ENCODE assay signal across 8 cellular contexts in genomic region chr15:66566963-66567531, GRCh38. TPM values are rescaled to one million over a fixed set of nuclear protein-coding genes. Genes with fewer than 3 reads are reported as not detected.
DNase-seq lines count a peak whose midpoint lies in the region; ATAC-seq and TF ChIP-seq lines count a peak whose summit lies in the region.

No MANE protein-coding gene starts in this region.

- H3K36me3 Mint-ChIP-seq in activated T-cell treated with anti-CD3 and anti-CD28 coated beads, Interleukin-2, amount 50 U/mL, for 72 hours (ENCODE audit: insufficient read depth in 2 of 2): no peaks in the 10 kb centered on the region

- H3K27me3 ChIP-seq in Panc1 (ENCODE audit: control insufficient read depth, insufficient read depth, low read length) (no peaks in the 10 kb centered on the region), osteoblast (ENCODE audit: insufficient read depth, low read length) (no peaks in the 10 kb centered on the region)

- POLR2A ChIA-PET in Panc1 (lab: Charles Lee): interaction anchor here (0.5 to 0.7 kb wide), 2 partner anchors 65 to 960 kb away, joined by 3 to 6 read pairs; no protein-coding TSS in a partner anchor

- H3K9me3 ChIP-seq in Panc1 (ENCODE audit: control insufficient read depth, insufficient read depth, low read depth, low read length) (no peaks in the 10 kb centered on the region), osteoblast (ENCODE audit: low read depth, low read length) (no peaks in the 10 kb centered on the region)

- H3K79me2 ChIP-seq in osteoblast (ENCODE audit: insufficient read depth, low read length): no peaks in the 10 kb centered on the region

- H4K20me1 ChIP-seq in osteoblast (ENCODE audit: insufficient read depth, low read length): no peaks in the 10 kb centered on the region

- H3K4me1 Mint-ChIP-seq in activated T-cell treated with anti-CD3 and anti-CD28 coated beads, Interleukin-2, amount 50 U/mL, for 72 hours (ENCODE audit: low read depth): peaks cover 7% of the 10 kb centered on the region

- TF ChIP-seq EP300 in Ishikawa (IDR thresholded peaks at IDR 0.05; ENCODE audit: borderline replicate concordance): no peak

- H3K4me3 Mint-ChIP-seq in activated T-cell treated with anti-CD3 and anti-CD28 coated beads, Interleukin-2, amount 50 U/mL, for 72 hours: peak overlapping the region in 1 of 2 donors; percentile 11

- no peaks in the 10 kb centered on the region for H3K9me3 Mint-ChIP-seq in activated T-cell treated with anti-CD3 and anti-CD28 coated beads, Interleukin-2, amount 50 U/mL, for 72 hours

- in situ Hi-C loops in Panc1 (cut with HindIII; ENCODE audit: low pct_unique_long_range_greater_than_20kb, low sequenced_read_pairs): no loop called here

- peak overlapping the region; percentile 68 for H3K4me2 ChIP-seq in osteoblast (ENCODE audit: insufficient read depth, low read length)

- H3K4me3 ChIP-seq in Panc1 (ENCODE audit: low read depth in 2 of 2, low read length in 2 of 2): peak overlapping the region in 1 of 2 experiments; percentile 16; a peak in 1 of 4 replicates
- H3K4me3 ChIP-seq in fibroblast of villous mesenchyme (ENCODE audit: low read depth, low read length): no peak overlapping the region
- peak overlapping the region; percentile 41 for H3K4me3 ChIP-seq in osteoblast (ENCODE audit: insufficient read depth, low read length)

- no peak overlapping the region for H3K27ac ChIP-seq in Panc1 (ENCODE audit: low read length)
- H3K27ac ChIP-seq in osteoblast (ENCODE audit: low read depth, low read length): peak overlapping the region; percentile 17

- H2AFZ ChIP-seq in osteoblast (ENCODE audit: low read length): peak overlapping the region; percentile 88

- H3K4me1 ChIP-seq in Panc1 (ENCODE audit: control insufficient read depth, insufficient read depth, low read length) (peaks cover 7% of the 10 kb centered on the region; the same call in 1 of the 2 replicates), osteoblast (ENCODE audit: insufficient read depth, low read length) (peaks cover 17% of the 10 kb centered on the region)

- CTCF ChIA-PET in Panc1 (lab: Charles Lee): interaction anchor here (0.7 to 1.7 kb wide), 4 partner anchors 35 to 271 kb away, joined by 3 to 13 read pairs (median 8); partner anchors contain the start of gene ZWILCH

- peak; percentile 61 for TF ChIP-seq RAD21 in Ishikawa (IDR thresholded peaks at IDR 0.05; ENCODE audit: low read depth)

- H3K27ac Mint-ChIP-seq in activated T-cell treated with anti-CD3 and anti-CD28 coated beads, Interleukin-2, amount 50 U/mL, for 72 hours: no peak overlapping the region

- BruUV-seq in Panc1 (replicated peaks; lab: Mats Ljungman, UMichigan): no TSS peak

- H3K27me3 Mint-ChIP-seq in activated T-cell treated with anti-CD3 and anti-CD28 coated beads, Interleukin-2, amount 50 U/mL, for 72 hours (ENCODE audit: low read depth): no peaks in the 10 kb centered on the region

- ATAC-seq in Panc1 (peak; percentile 87), HG02884 (IDR thresholded peaks at IDR 0.05; ENCODE audit: unreplicated experiment) (no peak), GM21360 (IDR thresholded peaks at IDR 0.05; ENCODE audit: unreplicated experiment) (no peak)
- peak; percentile 34 to 68 for ATAC-seq in activated T-cell treated with anti-CD3 and anti-CD28 coated beads, Interleukin-2, amount 50 U/mL, for 72 hours (replicated peaks in 1 of 2)

- peak; percentile 89 for TF ChIP-seq CTCF in Panc1 (IDR thresholded peaks at IDR 0.05)
- peak; percentile 74 for TF ChIP-seq CTCF in fibroblast of villous mesenchyme (IDR thresholded peaks at IDR 0.05; ENCODE audit: insufficient read depth, low read depth, low read length)
- peak; percentile 83 for TF ChIP-seq CTCF in osteoblast (IDR thresholded peaks at IDR 0.05; ENCODE audit: extremely low read depth, low read depth, low read length)

- intact Hi-C loops in Panc1 (cut with micrococcal nuclease; ENCODE audit: unreplicated experiment): no loop called here

- peak; percentile 93 for DNase-seq in DMS53 (lab: John Stamatoyannopoulos, UW)
- peak; percentile 38 for DNase-seq in Panc1 (ENCODE audit: low read depth, low spot score)
- peak; percentile 38 to 69 for DNase-seq in activated T-cell treated with anti-CD3 and anti-CD28 coated beads, Interleukin-2, amount 50 U/mL, for 72 hours
- peak; percentile 74 for DNase-seq in fibroblast of villous mesenchyme (ENCODE audit: low read depth)
- DNase-seq in osteoblast (ENCODE audit: insufficient read length, low spot score, missing footprints): peak; percentile 93

- H3K36me3 ChIP-seq in Panc1 (ENCODE audit: control insufficient read depth, insufficient read depth, low read length): no peaks in the 10 kb centered on the region
- no peaks in the 10 kb centered on the region for H3K36me3 ChIP-seq in osteoblast (ENCODE audit: insufficient read depth, low read length)

TF ChIP-seq in Ishikawa, 13 proteins besides CTCF, POLR2A, EP300 and RAD21:
- TF ChIP-seq ZBTB7A (IDR thresholded peaks at IDR 0.05; ENCODE audit: low read depth) (no peak), EGR1 (IDR thresholded peaks at IDR 0.05) (no peak), USF1 (IDR thresholded peaks at IDR 0.05) (no peak), FOXM1 (IDR thresholded peaks at IDR 0.05; ENCODE audit: borderline replicate concordance, low read depth) (no peak), REST (IDR thresholded peaks at IDR 0.05; ENCODE audit: low read depth) (no peak), MAX (IDR thresholded peaks at IDR 0.05) (no peak), TAF1 (IDR thresholded peaks at IDR 0.05; ENCODE audit: low read depth) (no peak), NFIC (IDR thresholded peaks at IDR 0.05) (no peak)

RNA-seq across cellular contexts. Expression of gene LCTL, which starts 1.2 kb away (rescaled TPM):
- total RNA-seq in Panc1 (2021; ENCODE audit: unreplicated experiment) (not detected), fibroblast of villous mesenchyme (0.32 and 0.43 TPM in 2 replicates), osteoblast (1.2 and 1.4 TPM in 2 replicates)
- 0.21 TPM for polyA plus RNA-seq in Panc1 (2012; ENCODE audit: insufficient read length)
- not detected for total RNA-seq in activated T-cell treated with anti-CD3 and anti-CD28 coated beads, Interleukin-2, amount 50 U/mL, for 72 hours

Comparison
In these comparisons a context has a peak if more than half of its experiments do, and no peak if none do; other contexts are left out.
1. DNase-seq: peak in every context shown above with its lines; median percentile 93 in DMS53; 93 in osteoblast; 74 in fibroblast of villous mesenchyme; 54 in activated T-cell treated with anti-CD3 and anti-CD28 coated beads, Interleukin-2, amount 50 U/mL, for 72 hours; 38 in Panc1.
2. ATAC-seq: peak in Panc1 (single experiment) and activated T-cell treated with anti-CD3 and anti-CD28 coated beads, Interleukin-2, amount 50 U/mL, for 72 hours (2 of 2); none in HG02884 (single experiment) and GM21360 (single experiment).
3. Peak in every context shown above with its lines, with median percentiles within 50 percentile points of each other: CTCF ChIP-seq.